24 cellular contexts compared by ENCODE assay signal in the genomic region with DNA sequence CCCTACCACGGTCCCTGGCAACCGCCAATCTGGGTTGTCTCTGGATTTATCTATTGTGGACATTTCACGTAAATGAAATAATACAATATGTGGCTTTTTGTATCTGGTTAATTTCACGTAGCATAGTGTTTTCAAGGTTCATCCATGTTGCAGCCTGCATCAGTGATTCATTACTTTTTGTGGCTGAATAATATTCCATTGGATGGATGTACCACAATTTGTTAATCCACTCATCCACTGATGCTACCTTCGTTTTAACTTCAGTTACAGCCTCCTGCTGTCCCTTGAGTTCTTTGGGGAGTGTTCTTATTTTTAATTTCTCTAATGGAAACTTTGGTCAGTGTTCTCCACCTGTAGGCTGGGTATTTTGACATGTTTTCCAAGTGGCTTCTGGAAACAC.
"Had no signal": no experiment of that assay in that cellular context is flagged by ENCODE, and none has a peak within 500 bp of the region (broad histone marks: within the 10 kb centered on the region; RNA-seq: fewer than 3 reads in every experiment).

No MANE protein-coding gene starts in this region.

- FAIRE-seq: colon, endothelial cell of umbilical vein had no signal

- H3K9me3 ChIP-seq: heart right ventricle, left lung, lower lobe of right lung, prostate gland, right lobe of liver, suprapubic skin, thyroid gland, uterus had no signal

- DNase-seq: dermis blood vessel endothelial cell; erythroblast; foreskin keratinocyte; heart right ventricle; hypothalamus; islet precursor cell; left lung; lower lobe of right lung; mesenchymal stem cell; midbrain; right lobe of liver; stimulated activated CD4-positive, alpha-beta T cell treated with anti-CD3 and anti-CD28 coated beads, Interleukin-4, amount 100 ng/mL, for 1 hour; stimulated activated CD8-positive, alpha-beta memory T cell treated with anti-CD3 and anti-CD28 coated beads, Interleukin-4, amount 100 ng/mL, for 48 hours; stimulated activated naive CD8-positive, alpha-beta T cell treated with anti-CD3 and anti-CD28 coated beads, Interleukin-15, Interleukin-2, amounts not matched to agents 100 U/mL and 50 U/mL, for 24 hours; thyroid gland; uterus had no signal

- H3K36me3 Mint-ChIP-seq: natural killer cell treated with Interleukin-12 subunit alpha and Interleukin-12 subunit beta and Interleukin-15 and Interleukin-18, amount 100 ng/mL, for 72 hours; stimulated activated effector memory CD8-positive, alpha-beta T cell treated with anti-CD3 and anti-CD28 coated beads, Interleukin-12 subunit alpha, Interleukin-12 subunit beta, amount 100 ng/mL, for 72 hours had no signal

- H3K27ac Mint-ChIP-seq: natural killer cell treated with Interleukin-12 subunit alpha and Interleukin-12 subunit beta and Interleukin-15 and Interleukin-18, amount 100 ng/mL, for 72 hours; stimulated activated effector memory CD8-positive, alpha-beta T cell treated with anti-CD3 and anti-CD28 coated beads, Interleukin-12 subunit alpha, Interleukin-12 subunit beta, amount 100 ng/mL, for 72 hours; type B pancreatic cell had no signal

- H3K4me3 Mint-ChIP-seq: natural killer cell treated with Interleukin-12 subunit alpha and Interleukin-12 subunit beta and Interleukin-15 and Interleukin-18, amount 100 ng/mL, for 72 hours; stimulated activated effector memory CD8-positive, alpha-beta T cell treated with anti-CD3 and anti-CD28 coated beads, Interleukin-12 subunit alpha, Interleukin-12 subunit beta, amount 100 ng/mL, for 72 hours; type B pancreatic cell had no signal

- H3K27me3 Mint-ChIP-seq: natural killer cell treated with Interleukin-12 subunit alpha and Interleukin-12 subunit beta and Interleukin-15 and Interleukin-18, amount 100 ng/mL, for 72 hours; type B pancreatic cell had no signal

- H3K27me3 ChIP-seq: foreskin keratinocyte, heart right ventricle, left lung, right lobe of liver, suprapubic skin, thyroid gland, uterus had no signal

- ATAC-seq: foreskin keratinocyte; heart right ventricle; left lung; lower lobe of right lung; natural killer cell treated with Interleukin-12 subunit alpha and Interleukin-12 subunit beta and Interleukin-15 and Interleukin-18, amount 100 ng/mL, for 72 hours; right lobe of liver; stimulated activated effector memory CD8-positive, alpha-beta T cell treated with anti-CD3 and anti-CD28 coated beads, Interleukin-12 subunit alpha, Interleukin-12 subunit beta, amount 100 ng/mL, for 72 hours; stimulated activated naive CD8-positive, alpha-beta T cell treated with anti-CD3 and anti-CD28 coated beads, Interleukin-15, Interleukin-2, amounts not matched to agents 100 U/mL and 50 U/mL, for 24 hours had no signal

- H3K27ac ChIP-seq: foreskin keratinocyte, left lung, lower lobe of right lung, parathyroid adenoma, prostate gland, right lobe of liver, suprapubic skin had no signal

- H3K9me3 Mint-ChIP-seq: natural killer cell treated with Interleukin-12 subunit alpha and Interleukin-12 subunit beta and Interleukin-15 and Interleukin-18, amount 100 ng/mL, for 72 hours; stimulated activated effector memory CD8-positive, alpha-beta T cell treated with anti-CD3 and anti-CD28 coated beads, Interleukin-12 subunit alpha, Interleukin-12 subunit beta, amount 100 ng/mL, for 72 hours; type B pancreatic cell had no signal
